Comparison of ENCODE assay signal across 15 cellular contexts in the genomic region with DNA sequence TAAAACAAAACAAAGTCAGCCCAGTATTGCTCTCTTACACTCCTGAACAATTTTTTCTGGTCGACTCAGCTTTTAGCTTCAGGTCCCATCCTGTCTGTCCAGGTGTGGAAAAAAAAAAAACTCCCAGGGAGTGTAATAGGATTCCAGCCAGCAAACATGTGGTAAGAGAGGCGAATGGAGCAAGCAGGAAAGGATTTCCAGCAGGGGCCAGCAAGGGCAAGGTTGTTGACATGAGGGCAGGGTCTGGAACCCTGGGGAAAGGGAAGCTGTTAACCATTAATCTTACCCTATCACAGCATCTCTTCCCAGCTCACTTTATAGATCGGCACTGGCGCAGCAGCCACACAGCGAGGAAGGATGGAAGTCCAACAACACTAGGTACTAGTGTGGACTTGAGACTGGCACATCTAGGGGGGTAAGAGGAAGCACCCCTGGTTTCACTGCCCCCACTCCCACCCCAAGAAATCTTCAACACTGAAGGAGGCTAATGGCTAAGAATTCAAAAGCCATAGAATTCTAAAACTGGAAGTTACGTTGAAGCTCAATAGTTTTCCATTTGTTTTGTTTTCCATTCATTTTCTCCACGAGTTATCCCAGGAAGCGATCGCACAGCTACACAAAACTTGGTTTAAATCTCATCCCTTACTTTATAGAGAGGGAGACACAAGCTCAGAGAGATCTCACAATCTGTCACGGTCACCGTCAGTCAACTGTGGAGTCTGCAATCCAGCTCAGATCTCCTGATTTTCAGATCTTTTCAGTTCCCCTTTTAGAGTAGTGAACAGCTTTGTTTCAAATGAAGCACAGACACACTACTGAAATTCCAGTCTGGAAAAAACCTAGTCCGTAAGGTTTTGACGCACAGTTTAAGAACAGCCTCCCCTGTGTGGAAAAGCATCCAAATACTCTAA. TPM values are rescaled to one million over a fixed set of nuclear protein-coding genes. Genes with fewer than 3 reads are reported as not detected.
DNase-seq lines count a peak whose midpoint lies in the region; ATAC-seq, FAIRE-seq and TF ChIP-seq lines count a peak whose summit lies in the region.
"Had no signal": no experiment of that assay in that cellular context is flagged by ENCODE, and none has a peak within 500 bp of the region (broad histone marks: within the 10 kb centered on the region; RNA-seq: fewer than 3 reads in every experiment).

No MANE protein-coding gene starts in this region.

- no peaks in the 10 kb centered on the region for H3F3A ChIP-seq in PC-3 (ENCODE audit: low read length, unreplicated experiment)

- H3K27me3 ChIP-seq in PC-3 (ENCODE audit: low read length) (no peaks in the 10 kb centered on the region), esophagus squamous epithelium (no peaks in the 10 kb centered on the region)
- H3K27me3 ChIP-seq: SJSA1 had no signal

- POLR2A ChIA-PET in PC-3 (lab: Charles Lee; ENCODE audit: unreplicated experiment), result no interaction called here
- POLR2A ChIA-PET in T-cell (lab: Charles Lee), result no interaction called here
- POLR2A ChIA-PET in HEK293T (lab: Yijun Ruan, JAX), result interaction anchor here (1.5 kb wide), 1 partner anchor 39 kb away, joined by 3 read pairs; no protein-coding TSS in a partner anchor

- BruUV-seq in PC-3 (replicated peaks; lab: Mats Ljungman, UMichigan), result no TSS peak

- TF ChIP-seq POLR2A in GM12891 (IDR thresholded peaks at IDR 0.05; ENCODE audit: low read depth, low read length) (no peak), esophagus squamous epithelium (IDR thresholded peaks at IDR 0.05) (no peak)

- 0 out of 2 replicates have a peak overlapping the region, but pooled peaks have one; percentile 7 for H3K4me2 ChIP-seq in PC-3 (ENCODE audit: low read length)

- CTCF ChIA-PET in PC-3 (lab: Charles Lee), result interaction anchor here (0.6 to 1.0 kb wide), 2 partner anchors 40 to 124 kb away, joined by 3 to 5 read pairs; no protein-coding TSS in a partner anchor
- CTCF ChIA-PET in T-cell (lab: Charles Lee), result interaction anchor here in 1 of 2 donors (1.0 to 1.2 kb wide), 2 partner anchors 8 to 24 kb away, joined by 3 to 4 read pairs; no protein-coding TSS in a partner anchor
- CTCF ChIA-PET in HEK293T (lab: Yijun Ruan, JAX), result interaction anchor here (1.1 kb wide), 1 partner anchor 10 kb away, joined by 3 read pairs; no protein-coding TSS in a partner anchor

- no peaks in the 10 kb centered on the region for H3K9me3 Mint-ChIP-seq in T-cell
- H3K9me3 Mint-ChIP-seq: activated CD4-positive, alpha-beta memory T cell treated with anti-CD3 and anti-CD28 coated beads for 36 hours; CD4-positive, alpha-beta memory T cell; naive thymus-derived CD8-positive, alpha-beta T cell had no signal

- no peak overlapping the region for H3K9ac ChIP-seq in PC-3 (ENCODE audit: low read length)

- DNase-seq in GM12891 (ENCODE audit: insufficient read length, low spot score) (no peak), PC-3 (no peak), esophagus squamous epithelium (lab: John Stamatoyannopoulos, UW) (no peak), omental fat pad (ENCODE audit: low spot score) (no peak), T-cell (no peak), HEK293T (ENCODE audit: extremely low spot score) (no peak)
- DNase-seq: activated CD4-positive, alpha-beta memory T cell treated with anti-CD3 and anti-CD28 coated beads for 36 hours; CD4-positive, alpha-beta memory T cell; foreskin melanocyte; MM.1S; naive thymus-derived CD8-positive, alpha-beta T cell; stimulated activated CD4-positive, alpha-beta T cell treated with anti-CD3 and anti-CD28 coated beads, Interleukin-2, amount 100 ng/mL, for 24 hours had no signal

- no peaks in the 10 kb centered on the region for H3K36me3 ChIP-seq in PC-3 (ENCODE audit: low read depth, low read length)
- no peaks in the 10 kb centered on the region for H3K36me3 ChIP-seq in esophagus squamous epithelium
- H3K36me3 ChIP-seq: SJSA1 had no signal

- H3K9me3 ChIP-seq in PC-3 (ENCODE audit: low read length), result no peaks in the 10 kb centered on the region
- no peaks in the 10 kb centered on the region for H3K9me3 ChIP-seq in esophagus squamous epithelium
- H3K9me3 ChIP-seq: SJSA1 had no signal

- no peak overlapping the region for H2AFZ ChIP-seq in PC-3 (ENCODE audit: low read length)

- H3K4me3 Mint-ChIP-seq in T-cell, result no peak overlapping the region
- H3K4me3 Mint-ChIP-seq: activated CD4-positive, alpha-beta memory T cell treated with anti-CD3 and anti-CD28 coated beads for 36 hours; CD4-positive, alpha-beta memory T cell; naive thymus-derived CD8-positive, alpha-beta T cell had no signal

- ATAC-seq in PC-3, result no peak
- peak; percentile 20 for ATAC-seq in omental fat pad (ENCODE audit: low FRiP score)
- ATAC-seq in T-cell (replicated peaks in 1 of 4), result no peak
- ATAC-seq in HG02852 (IDR thresholded peaks at IDR 0.05; ENCODE audit: unreplicated experiment), result no peak
- no peak for ATAC-seq in activated CD4-positive, CD25-positive, alpha-beta regulatory T cell treated with anti-CD3 and anti-CD28 coated beads, Interleukin-2, amount 50 U/mL, for 24 hours
- ATAC-seq: naive thymus-derived CD8-positive, alpha-beta T cell had no signal

- H3K79me2 ChIP-seq in PC-3 (ENCODE audit: low read length), result no peaks in the 10 kb centered on the region

- H3K27ac ChIP-seq in PC-3 (ENCODE audit: low read length) (no peak overlapping the region), esophagus squamous epithelium (peak overlapping the region; percentile 43 to 85 (median 72))
- H3K27ac ChIP-seq: SJSA1 had no signal

- no peak for FAIRE-seq in GM12891 (lab: Jason Lieb, UNC)

- WGBS in esophagus squamous epithelium, 2 donors, result 55 to 62% methylated on average over 13 of the region's 13 CpGs

- no peaks in the 10 kb centered on the region for H3K9me2 ChIP-seq in PC-3 (replicated peaks; ENCODE audit: low read length)

- H3K4me3 ChIP-seq in PC-3 (ENCODE audit: low read length) (no peak overlapping the region), esophagus squamous epithelium (no peak overlapping the region)
- H3K4me3 ChIP-seq: SJSA1 had no signal

- H3K4me1 ChIP-seq in PC-3 (ENCODE audit: insufficient read depth, low read length) (peaks cover 50% of the 10 kb centered on the region), esophagus squamous epithelium (peaks cover 17 to 76% (median 55%) of the 10 kb centered on the region in 3 donors)

- H3K36me3 Mint-ChIP-seq in T-cell, result peaks cover 15% of the 10 kb centered on the region
- H3K36me3 Mint-ChIP-seq: activated CD4-positive, alpha-beta memory T cell treated with anti-CD3 and anti-CD28 coated beads for 36 hours had no signal

- TF ChIP-seq CTCF in PC-3 (conservative IDR thresholded peaks at IDR 0.05; ENCODE audit: low read depth, low read length) (no peak), esophagus squamous epithelium (IDR thresholded peaks at IDR 0.05) (no peak), omental fat pad (IDR thresholded peaks at IDR 0.05) (no peak)

- no peaks in the 10 kb centered on the region for H4K20me1 ChIP-seq in PC-3 (ENCODE audit: low read length)

- H3K4me1 Mint-ChIP-seq in T-cell, result no peaks in the 10 kb centered on the region

- intact Hi-C loops in PC-3 (cut with micrococcal nuclease), result no loop called here
- intact Hi-C loops in esophagus squamous epithelium (cut with DNase I), result no loop called here

- no peak overlapping the region for H3K27ac Mint-ChIP-seq in T-cell
- H3K27ac Mint-ChIP-seq: activated CD4-positive, alpha-beta memory T cell treated with anti-CD3 and anti-CD28 coated beads for 36 hours; CD4-positive, alpha-beta memory T cell had no signal

- no peaks in the 10 kb centered on the region for H3K27me3 Mint-ChIP-seq in T-cell
- H3K27me3 Mint-ChIP-seq: activated CD4-positive, alpha-beta memory T cell treated with anti-CD3 and anti-CD28 coated beads for 36 hours; CD4-positive, alpha-beta memory T cell had no signal

TF ChIP-seq in GM12891, 5 proteins besides CTCF, POLR2A, EP300 and RAD21:
- TF ChIP-seq POLR2AphosphoS5 (IDR thresholded peaks at IDR 0.05; ENCODE audit: low read depth, low read length) (no peak), PAX5 (IDR thresholded peaks at IDR 0.05; ENCODE audit: insufficient read depth, low read length, severe bottlenecking) (no peak), TAF1 (IDR thresholded peaks at IDR 0.05; ENCODE audit: low read depth, low read length) (no peak), POU2F2 (IDR thresholded peaks at IDR 0.05; ENCODE audit: low read depth, low read length) (no peak), SPI1 (IDR thresholded peaks at IDR 0.05; ENCODE audit: low read depth, low read length) (peak; percentile 86)

TF ChIP-seq in HEK293T, 16 proteins besides CTCF, POLR2A, EP300 and RAD21:
- TF ChIP-seq CTBP1 (IDR thresholded peaks at IDR 0.05; ENCODE audit: borderline replicate concordance) (no peak), ARNT (IDR thresholded peaks at IDR 0.05) (no peak), LEF1 (IDR thresholded peaks at IDR 0.05; ENCODE audit: borderline replicate concordance) (no peak), FOXK2 (IDR thresholded peaks at IDR 0.05) (no peak), SP1 (IDR thresholded peaks at IDR 0.05) (no peak), HDGF (IDR thresholded peaks at IDR 0.05; ENCODE audit: borderline replicate concordance) (no peak), TARDBP (IDR thresholded peaks at IDR 0.05) (no peak), L3MBTL2 (conservative IDR thresholded peaks at IDR 0.05) (no peak), ELF4 (IDR thresholded peaks at IDR 0.05) (no peak), FOXM1 (IDR thresholded peaks at IDR 0.05; ENCODE audit: borderline replicate concordance) (no peak), BHLHE40 (IDR thresholded peaks at IDR 0.05; ENCODE audit: borderline replicate concordance) (no peak), NFRKB (IDR thresholded peaks at IDR 0.05) (no peak), ZNF384 (IDR thresholded peaks at IDR 0.05) (no peak)

RNA-seq across cellular contexts. Expression of a gene that starts 53.4 kb away (rescaled TPM):
- 2.4 TPM for polyA plus RNA-seq in GM12891 (2012; ENCODE audit: low read depth, missing spikeins)
- total RNA-seq in PC-3 (2014; rRNA removed) (5.7 and 8.2 TPM in 2 replicates), esophagus squamous epithelium (10 to 100 TPM; 26.6 to 42.6 (median 37.6) TPM), omental fat pad (10 to 100 TPM in 3 of 4 donors, 1 to 10 TPM in 1; 8.3 to 22.5 (median 12.8) TPM), T-cell (10 to 100 TPM in 3 of 5 donors, 1 to 10 TPM in 2; 6.2 to 14.8 (median 12.1) TPM)
